ENCODE assay signal across 15 cellular contexts in genomic region chr19:16084067-16084685, GRCh38. TPM values are rescaled to one million over a fixed set of nuclear protein-coding genes. Genes with fewer than 3 reads are reported as not detected.
A peak's percentile ranks its signal among the peaks of the same experiment; 100 is the strongest.
DNase-seq lines count a peak whose midpoint lies in the region; ATAC-seq and TF ChIP-seq lines count a peak whose summit lies in the region.
"Had no signal": no experiment of that assay in that cellular context is flagged by ENCODE, and none has a peak within 500 bp of the region (broad histone marks: within the 10 kb centered on the region; RNA-seq: fewer than 3 reads in every experiment).

No MANE protein-coding gene starts in this region.

- POLR2A ChIA-PET in activated naive CD8-positive, alpha-beta T cell treated with anti-CD3 and anti-CD28 coated beads, Interleukin-2, amount 10 ng/mL, durations not matched to agents 7 days and 5 days (lab: Charles Lee) = interaction anchor here (0.8 to 6.4 kb wide), 4 partner anchors 10 to 76 kb away, joined by 3 to 100 read pairs (median 10); partner anchors contain the start of genes HSH2D and TPM4

- H3K9me3 ChIP-seq in upper lobe of left lung (no peaks in the 10 kb centered on the region), right cardiac atrium (ENCODE audit: control insufficient read depth, low read length) (no peaks in the 10 kb centered on the region)
- H3K9me3 ChIP-seq: left ventricle myocardium inferior, pancreas had no signal

- H3K9me3 Mint-ChIP-seq in activated naive CD4-positive, alpha-beta T cell treated with anti-CD3 and anti-CD28 coated beads, Interleukin-2, amount 50 U/mL, for 24 hours = no peaks in the 10 kb centered on the region
- H3K9me3 Mint-ChIP-seq in activated naive CD8-positive, alpha-beta T cell treated with anti-CD3 and anti-CD28 coated beads, Interleukin-2, amount 10 ng/mL, durations not matched to agents 7 days and 5 days = no peaks in the 10 kb centered on the region
- H3K9me3 Mint-ChIP-seq: WTC11 had no signal

- H3K27ac ChIP-seq in upper lobe of left lung (peak overlapping the region; percentile 47 to 70 (median 54)), right cardiac atrium (ENCODE audit: low read length) (no peak overlapping the region)
- H3K27ac ChIP-seq: left ventricle myocardium inferior had no signal

- H3K36me3 ChIP-seq in upper lobe of left lung = peaks cover 9 to 91% (median 74%) of the 10 kb centered on the region in 4 donors

- no peaks in the 10 kb centered on the region for H3K27me3 Mint-ChIP-seq in activated naive CD4-positive, alpha-beta T cell treated with anti-CD3 and anti-CD28 coated beads, Interleukin-2, amount 50 U/mL, for 24 hours
- no peaks in the 10 kb centered on the region for H3K27me3 Mint-ChIP-seq in activated naive CD8-positive, alpha-beta T cell treated with anti-CD3 and anti-CD28 coated beads, Interleukin-2, amount 10 ng/mL, durations not matched to agents 7 days and 5 days

- H3K4me1 ChIP-seq in upper lobe of left lung (peaks cover 79 to 100% (median 92%) of the 10 kb centered on the region in 4 donors), right cardiac atrium (ENCODE audit: control insufficient read depth, insufficient read depth, low read length) (peaks cover 2% of the 10 kb centered on the region)

- intact Hi-C loops in right cardiac atrium (cut with DNase I) = no loop called here

- 85 to 88% methylated on average over 9 to 11 of the region's 11 CpGs for WGBS in upper lobe of left lung, 2 donors
- 86% methylated on average over 11 of the region's 11 CpGs for WGBS in right cardiac atrium

- TF ChIP-seq POLR2A in upper lobe of left lung (IDR thresholded peaks at IDR 0.05) = no peak

- H3K27me3 ChIP-seq in upper lobe of left lung (no peaks in the 10 kb centered on the region), right cardiac atrium (ENCODE audit: control insufficient read depth, insufficient read depth) (no peaks in the 10 kb centered on the region)
- H3K27me3 ChIP-seq: pancreas had no signal

- TF ChIP-seq EP300 in upper lobe of left lung (IDR thresholded peaks at IDR 0.05) = no peak

- no peak for DNase-seq in activated naive CD4-positive, alpha-beta T cell (lab: John Stamatoyannopoulos, UW)
- no peak for DNase-seq in activated naive CD8-positive, alpha-beta T cell treated with anti-CD3 and anti-CD28 coated beads, Interleukin-2, amount 10 ng/mL, durations not matched to agents 7 days and 5 days
- DNase-seq in myocyte (ENCODE audit: low read depth) = peak; percentile 51
- DNase-seq in upper lobe of left lung = no peak
- no peak for DNase-seq in UCSD-AML1 (lab: John Stamatoyannopoulos, UW; ENCODE audit: unreplicated experiment)
- no peak for DNase-seq in Kasumi-1 (lab: John Stamatoyannopoulos, UW)
- DNase-seq in right cardiac atrium = no peak
- DNase-seq: left ventricle myocardium inferior; NCI-H1417; NCI-H774; pancreas; stimulated activated CD4-positive, alpha-beta T cell treated with anti-CD3 and anti-CD28 coated beads, Interleukin-4, amount 100 ng/mL, for 24 hours had no signal

- no peak for ATAC-seq in activated naive CD8-positive, alpha-beta T cell treated with anti-CD3 and anti-CD28 coated beads, Interleukin-2, amount 10 ng/mL, durations not matched to agents 7 days and 5 days (ENCODE audit: low read depth)
- ATAC-seq in upper lobe of left lung (ENCODE audit: low FRiP score in 2 of 2) (no peak), right cardiac atrium (no peak)
- ATAC-seq: WTC11 had no signal

- H3K4me3 ChIP-seq in upper lobe of left lung (no peak overlapping the region), right cardiac atrium (ENCODE audit: low read length) (no peak overlapping the region)
- H3K4me3 ChIP-seq: left ventricle myocardium inferior, pancreas had no signal

- H3K36me3 Mint-ChIP-seq in activated naive CD4-positive, alpha-beta T cell treated with anti-CD3 and anti-CD28 coated beads, Interleukin-2, amount 50 U/mL, for 24 hours = peaks cover 18% of the 10 kb centered on the region
- H3K36me3 Mint-ChIP-seq in activated naive CD8-positive, alpha-beta T cell treated with anti-CD3 and anti-CD28 coated beads, Interleukin-2, amount 10 ng/mL, durations not matched to agents 7 days and 5 days = peaks cover 65% of the 10 kb centered on the region

- H3K27ac Mint-ChIP-seq in activated naive CD4-positive, alpha-beta T cell treated with anti-CD3 and anti-CD28 coated beads, Interleukin-2, amount 50 U/mL, for 24 hours = peak overlapping the region; percentile 78
- peak overlapping the region; percentile 74 for H3K27ac Mint-ChIP-seq in activated naive CD8-positive, alpha-beta T cell treated with anti-CD3 and anti-CD28 coated beads, Interleukin-2, amount 10 ng/mL, durations not matched to agents 7 days and 5 days

- no peak for TF ChIP-seq CTCF in upper lobe of left lung (IDR thresholded peaks at IDR 0.05)

- no peak overlapping the region for H3K4me3 Mint-ChIP-seq in activated naive CD4-positive, alpha-beta T cell treated with anti-CD3 and anti-CD28 coated beads, Interleukin-2, amount 50 U/mL, for 24 hours
- peak overlapping the region; percentile 47 for H3K4me3 Mint-ChIP-seq in activated naive CD8-positive, alpha-beta T cell treated with anti-CD3 and anti-CD28 coated beads, Interleukin-2, amount 10 ng/mL, durations not matched to agents 7 days and 5 days
- H3K4me3 Mint-ChIP-seq: WTC11 had no signal

- peaks cover 60% of the 10 kb centered on the region for H3K4me1 Mint-ChIP-seq in activated naive CD4-positive, alpha-beta T cell treated with anti-CD3 and anti-CD28 coated beads, Interleukin-2, amount 50 U/mL, for 24 hours
- H3K4me1 Mint-ChIP-seq in activated naive CD8-positive, alpha-beta T cell treated with anti-CD3 and anti-CD28 coated beads, Interleukin-2, amount 10 ng/mL, durations not matched to agents 7 days and 5 days = peaks cover 62% of the 10 kb centered on the region

RNA-seq across cellular contexts. Expression of gene TPM4, which starts 7.9 kb away (rescaled TPM):
- total RNA-seq in activated naive CD8-positive, alpha-beta T cell treated with anti-CD3 and anti-CD28 coated beads, Interleukin-2, amount 10 ng/mL, durations not matched to agents 7 days and 5 days = 100 to 1,000 TPM; 278 to 282 TPM
- 324 and 355 TPM in 2 replicates for total RNA-seq in myocyte
- polyA plus RNA-seq in myocyte (2012) = 730 TPM
- 100 to 1,000 TPM; 258 to 569 (median 392) TPM for total RNA-seq in upper lobe of left lung
- 100 to 1,000 TPM in 3 of 4 donors, 10 to 100 TPM in 1; 87.7 to 226 (median 130) TPM for total RNA-seq in right cardiac atrium
- 137 TPM for polyA plus RNA-seq in right cardiac atrium

RNA-seq across cellular contexts. Expression of gene RAB8A, which starts 27.5 kb away (rescaled TPM):
- 100 to 1,000 TPM; 133 to 153 TPM for total RNA-seq in activated naive CD8-positive, alpha-beta T cell treated with anti-CD3 and anti-CD28 coated beads, Interleukin-2, amount 10 ng/mL, durations not matched to agents 7 days and 5 days
- total RNA-seq in myocyte (23.8 and 29.2 TPM in 2 replicates), upper lobe of left lung (100 to 1,000 TPM in 1 of 6 donors, 10 to 100 TPM in 5; 29.3 to 117 (median 60.6) TPM), right cardiac atrium (10 to 100 TPM; 22.6 to 30.0 (median 24.5) TPM)
- 74.6 TPM for polyA plus RNA-seq in myocyte (2012)
- polyA plus RNA-seq in right cardiac atrium = 12.9 TPM

RNA-seq across cellular contexts. Expression of gene HSH2D, which starts 59.3 kb away (rescaled TPM):
- total RNA-seq in activated naive CD8-positive, alpha-beta T cell treated with anti-CD3 and anti-CD28 coated beads, Interleukin-2, amount 10 ng/mL, durations not matched to agents 7 days and 5 days = 10 to 100 TPM; 72.5 to 80.6 TPM
- total RNA-seq in myocyte (not detected in 2 replicates), upper lobe of left lung (10 to 100 TPM in 2 of 6 donors, 1 to 10 TPM in 4; 5.9 to 12.6 (median 8.2) TPM), right cardiac atrium (1 to 10 TPM in 1 of 4 donors, under 1 TPM in 1, not detected in 2; 0.37 to 1.0 TPM)
- not detected for polyA plus RNA-seq in myocyte (2012)
- polyA plus RNA-seq in right cardiac atrium = 0.18 TPM
- total RNA-seq: dermis microvascular lymphatic vessel endothelial cell had no signal

Comparison
In these comparisons a context has a peak if more than half of its experiments do, and no peak if none do; other contexts are left out.
1. RNA of gene HSH2D, which starts 59.3 kb away (total RNA-seq): 72.5 to 80.6 TPM in activated naive CD8-positive, alpha-beta T cell treated with anti-CD3 and anti-CD28 coated beads, Interleukin-2, amount 10 ng/mL, durations not matched to agents 7 days and 5 days; 5.9 to 12.6 TPM in upper lobe of left lung, 0.37 to 1.0 TPM in right cardiac atrium and not detected in myocyte; every median in the first group is over 4 times any median in the second.